ENCODE assay signal across 10 cellular contexts in genomic region chr4:688695-689497, GRCh38. TPM values are rescaled to one million over a fixed set of nuclear protein-coding genes. Genes with fewer than 3 reads are reported as not detected.
DNase-seq lines count a peak whose midpoint lies in the region; ATAC-seq and TF ChIP-seq lines count a peak whose summit lies in the region.
"Had no signal": no experiment of that assay in that cellular context is flagged by ENCODE, and none has a peak within 500 bp of the region (broad histone marks: within the 10 kb centered on the region; RNA-seq: fewer than 3 reads in every experiment).

SLC49A3 (minus strand) TSS chr4:689151; CDS start chr4:689127, 24 bp downstream.

- peak; percentile 69 for DNase-seq in H9
- no peak for DNase-seq in cardiac fibroblast (ENCODE audit: low read depth in 2 of 2)
- peak; percentile 57 to 86 for DNase-seq in left lung
- DNase-seq in stimulated activated naive CD8-positive, alpha-beta T cell treated with anti-CD3 and anti-CD28 coated beads, Interleukin-15, amount 100 ng/mL, for 72 hours = no peak
- no peak for DNase-seq in erythroblast (lab: John Stamatoyannopoulos, UW)
- no peak for DNase-seq in G401 (ENCODE audit: low spot score)
- no peak for DNase-seq in SKM-1 treated with dmso at 0.1 percent for 144 hours (lab: John Stamatoyannopoulos, UW; ENCODE audit: unreplicated experiment)
- DNase-seq in activated T-cell treated with anti-CD3 and anti-CD28 coated beads for 4 hours = no peak
- DNase-seq: NCI-H2227 treated with DMSO at 0.1 percent for 48 hours had no signal

- WGBS in H9 (ENCODE audit: extremely low coverage, insufficient read length, low lambda C conversion rate) = no CpG with 5 or more reads among the region's 59 CpGs

- H2BK12ac ChIP-seq in H9 (ENCODE audit: insufficient read length, low read depth, low read length) = no peak within 1 kb of the TSS

- TF ChIP-seq POLR2A in erythroblast (IDR thresholded peaks at IDR 0.05; ENCODE audit: low read length) = no peak

- H3K4me1 Mint-ChIP-seq in H9 = peaks cover 15 to 38% of the 10 kb centered on the region in 2 experiments
- H3K4me1 Mint-ChIP-seq in stimulated activated naive CD8-positive, alpha-beta T cell treated with anti-CD3 and anti-CD28 coated beads, Interleukin-15, amount 100 ng/mL, for 72 hours = peaks cover 6% of the 10 kb centered on the region

- H3K9me3 ChIP-seq in H9 (ENCODE audit: control insufficient read depth, low read depth, low read length) = no peaks in the 10 kb centered on the region
- no peaks in the 10 kb centered on the region for H3K9me3 ChIP-seq in left lung

- H3K18ac ChIP-seq in H9 (ENCODE audit: insufficient read length, low read depth, low read length) = peak within 1 kb of the TSS; percentile 3

- no peaks in the 10 kb centered on the region for H3K23me2 ChIP-seq in H9 (ENCODE audit: insufficient read length, low read depth, low read length, poor library complexity, severe bottlenecking)

- H4K91ac ChIP-seq in H9 (ENCODE audit: insufficient read length, low read depth, low read length) = no peak within 1 kb of the TSS

- H3K36me3 ChIP-seq in left lung = peaks cover 0 to 5% of the 10 kb centered on the region in 2 donors

- no peak within 1 kb of the TSS for H3K27ac ChIP-seq in H9 (ENCODE audit: insufficient read length, low read depth, low read length)
- peak within 1 kb of the TSS; percentile 90 to 91 for H3K27ac ChIP-seq in left lung

- no peaks in the 10 kb centered on the region for H3K79me2 ChIP-seq in H9 (ENCODE audit: insufficient read depth, low read length)

- no peak within 1 kb of the TSS for H2BK5ac ChIP-seq in H9 (ENCODE audit: insufficient read length, low read length)

- no peaks in the 10 kb centered on the region; a peak in 1 of 5 replicates for H3K9me3 Mint-ChIP-seq in H9
- no peaks in the 10 kb centered on the region for H3K9me3 Mint-ChIP-seq in stimulated activated naive CD8-positive, alpha-beta T cell treated with anti-CD3 and anti-CD28 coated beads, Interleukin-15, amount 100 ng/mL, for 72 hours
- H3K9me3 Mint-ChIP-seq: brain had no signal

- ATAC-seq in left lung = peak; percentile 18
- peak; percentile 37 for ATAC-seq in stimulated activated naive CD8-positive, alpha-beta T cell treated with anti-CD3 and anti-CD28 coated beads, Interleukin-15, amount 100 ng/mL, for 72 hours

- 0 out of 3 replicates have a peak, but pooled peaks have one; percentile 16 for TF ChIP-seq CTCF in H9 (conservative IDR thresholded peaks at IDR 0.05)
- no peak for TF ChIP-seq CTCF in cardiac fibroblast (IDR thresholded peaks at IDR 0.05; ENCODE audit: low read depth, low read length)
- no peak for TF ChIP-seq CTCF in left lung (IDR thresholded peaks at IDR 0.05)

- H2BK15ac ChIP-seq in H9 (ENCODE audit: low read depth, low read length) = no peak within 1 kb of the TSS

- H3K4me2 ChIP-seq in H9 (ENCODE audit: insufficient read depth, insufficient read length, low read length) = peak within 1 kb of the TSS; percentile 20

- peaks cover 7% of the 10 kb centered on the region; the same call in 1 of the 2 replicates for H3K4me1 ChIP-seq in H9 (ENCODE audit: insufficient read depth, low read length)
- peaks cover 26 to 43% of the 10 kb centered on the region in 2 donors for H3K4me1 ChIP-seq in left lung

- H2BK120ac ChIP-seq in H9 (ENCODE audit: low read depth, low read length, poor library complexity, severe bottlenecking) = no peak within 1 kb of the TSS

- H3T11ph ChIP-seq in H9 (ENCODE audit: low read length) = no peak within 1 kb of the TSS

- no peak within 1 kb of the TSS for H2BK20ac ChIP-seq in H9 (ENCODE audit: low read depth, low read length, poor library complexity, severe bottlenecking)

- no peaks in the 10 kb centered on the region for H3K27me3 ChIP-seq in H9 (ENCODE audit: insufficient read depth, low read length)
- peaks cover 0 to 18% of the 10 kb centered on the region in 2 donors for H3K27me3 ChIP-seq in left lung

- in situ Hi-C loops in G401 (cut with HindIII; ENCODE audit: low sequenced_read_pairs) = no loop called here

- peak within 1 kb of the TSS; percentile 44; the same call in 1 of the 2 replicates for H3K14ac ChIP-seq in H9 (ENCODE audit: insufficient read depth, low read length)

- H3K27me3 Mint-ChIP-seq in H9 (ENCODE audit: low read depth) = peaks cover 6% of the 10 kb centered on the region
- H3K27me3 Mint-ChIP-seq in stimulated activated naive CD8-positive, alpha-beta T cell treated with anti-CD3 and anti-CD28 coated beads, Interleukin-15, amount 100 ng/mL, for 72 hours = peaks cover 47% of the 10 kb centered on the region

- H3K27ac Mint-ChIP-seq in H9 = no peak within 1 kb of the TSS
- H3K27ac Mint-ChIP-seq in stimulated activated naive CD8-positive, alpha-beta T cell treated with anti-CD3 and anti-CD28 coated beads, Interleukin-15, amount 100 ng/mL, for 72 hours = peak within 1 kb of the TSS; percentile 29 to 34

- H3K4me3 ChIP-seq in cardiac fibroblast (replicated peaks in 1 of 2; ENCODE audit: low read depth in 2 of 2, low read length in 2 of 2) = peak within 1 kb of the TSS; percentile 37 to 47
- peak within 1 kb of the TSS; percentile 51 to 59 for H3K4me3 ChIP-seq in left lung

- no peak within 1 kb of the TSS for H2AFZ ChIP-seq in H9 (ENCODE audit: low read length)

- no peak within 1 kb of the TSS for H2AK5ac ChIP-seq in H9 (ENCODE audit: insufficient read length, low read length)

- no peak within 1 kb of the TSS for H4K5ac ChIP-seq in H9 (ENCODE audit: insufficient read length, low read depth, low read length)

- no peak within 1 kb of the TSS for H3K23ac ChIP-seq in H9 (ENCODE audit: insufficient read length, low read depth, low read length)

- peak within 1 kb of the TSS; percentile 55 to 60 for H3K4me3 Mint-ChIP-seq in H9
- peak within 1 kb of the TSS; percentile 32 to 61 for H3K4me3 Mint-ChIP-seq in stimulated activated naive CD8-positive, alpha-beta T cell treated with anti-CD3 and anti-CD28 coated beads, Interleukin-15, amount 100 ng/mL, for 72 hours
- H3K4me3 Mint-ChIP-seq: brain had no signal

- no peak within 1 kb of the TSS for H4K8ac ChIP-seq in H9 (replicated peaks; ENCODE audit: insufficient read length, low read depth, low read length)

- H3K56ac ChIP-seq in H9 (ENCODE audit: insufficient read length, low read depth, low read length) = no peak within 1 kb of the TSS

- peaks cover 0 to 3% (median 0%) of the 10 kb centered on the region in 3 experiments; a peak in 1 of 7 replicates for H3K36me3 Mint-ChIP-seq in H9 (ENCODE audit: insufficient read depth in 1 of 3, low read depth in 3 of 3)
- H3K36me3 Mint-ChIP-seq: brain had no signal

- H3K9ac ChIP-seq in H9 (ENCODE audit: extremely low read depth, insufficient read length, low read length) = no peak within 1 kb of the TSS

- intact Hi-C loops in left lung (cut with DNase I) = no loop called here

- H4K20me1 ChIP-seq in H9 (ENCODE audit: control insufficient read depth, insufficient read depth, insufficient read length) = no peaks in the 10 kb centered on the region

- no peaks in the 10 kb centered on the region for H3K79me1 ChIP-seq in H9 (ENCODE audit: insufficient read depth, low read depth, low read length, poor library complexity, severe bottlenecking)

- no peak within 1 kb of the TSS for H3K4ac ChIP-seq in H9 (ENCODE audit: low read depth, low read length)

RNA-seq across cellular contexts. Expression of gene SLC49A3, which starts in this region (rescaled TPM):
- total RNA-seq in H9 (2021) (6.8 and 6.9 TPM in 2 replicates), left lung (10 to 100 TPM; 23.2 to 27.5 TPM)
- total RNA-seq in G401 (2014; rRNA removed; shearing (Covaris generic)) = not detected in 2 replicates

Comparison
In these comparisons a context has a peak if more than half of its experiments do, and no peak if none do; other contexts are left out.
1. DNase-seq: peak in H9 (single experiment) and left lung (2 of 2); none in cardiac fibroblast (0 of 2), stimulated activated naive CD8-positive, alpha-beta T cell treated with anti-CD3 and anti-CD28 coated beads, Interleukin-15, amount 100 ng/mL, for 72 hours (0 of 2), erythroblast (0 of 2), G401 (single experiment), SKM-1 treated with dmso at 0.1 percent for 144 hours (single experiment) and activated T-cell treated with anti-CD3 and anti-CD28 coated beads for 4 hours (single experiment).
2. H3K27ac Mint-ChIP-seq: peak in stimulated activated naive CD8-positive, alpha-beta T cell treated with anti-CD3 and anti-CD28 coated beads, Interleukin-15, amount 100 ng/mL, for 72 hours (2 of 2); none in H9 (0 of 3).